Comparison of ENCODE assay signal across 2 cellular contexts in the genomic region with DNA sequence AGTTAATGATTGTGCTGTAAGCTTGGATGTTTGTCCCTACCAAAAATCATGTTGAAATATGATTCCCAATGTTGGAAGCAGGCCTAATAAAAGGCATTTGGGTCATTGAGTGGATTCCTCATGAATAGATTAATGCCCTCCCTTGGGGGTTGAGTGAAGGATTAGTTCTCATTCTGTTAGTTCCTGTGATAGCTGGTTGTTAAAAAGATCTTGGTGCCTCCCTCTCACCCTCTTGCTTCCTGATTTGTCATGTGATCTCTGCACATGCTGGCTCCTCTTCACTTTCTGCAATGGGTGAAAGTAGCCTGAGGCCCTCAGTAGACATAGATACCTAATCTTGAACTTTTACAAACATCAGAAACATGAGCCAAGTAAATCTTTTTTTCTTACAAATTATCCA.
TF ChIP-seq lines count a peak whose summit lies in the region.

No MANE protein-coding gene starts in this region.

TF ChIP-seq in HCT116, 20 proteins besides CTCF, POLR2A, EP300 and RAD21 (continued from another document):
- TF ChIP-seq REST (IDR thresholded peaks at IDR 0.05; ENCODE audit: low read depth), result no peak
- no peak for TF ChIP-seq EZH2phosphoT487 (IDR thresholded peaks at IDR 0.05; ENCODE audit: borderline replicate concordance)
- TF ChIP-seq EZH2 (IDR thresholded peaks at IDR 0.05), result no peak

TF ChIP-seq in H1, 55 proteins besides CTCF, POLR2A, EP300 and RAD21 (continued from another document):
- TF ChIP-seq ASH2L (IDR thresholded peaks at IDR 0.05; ENCODE audit: low read length) (no peak), SP2 (IDR thresholded peaks at IDR 0.05; ENCODE audit: low read length) (no peak), SIN3A (conservative IDR thresholded peaks at IDR 0.05 in 1 of 2, IDR thresholded peaks at IDR 0.05 in 1 of 2; ENCODE audit: low read depth in 1 of 2, low read length in 2 of 2) (no peak), SIX5 (IDR thresholded peaks at IDR 0.05; ENCODE audit: low read depth, low read length) (no peak), KDM5A (IDR thresholded peaks at IDR 0.05; ENCODE audit: low read length) (no peak), POLR2AphosphoS5 (IDR thresholded peaks at IDR 0.05; ENCODE audit: low read depth, low read length) (no peak), RXRA (IDR thresholded peaks at IDR 0.05; ENCODE audit: insufficient read depth, low read depth, low read length) (no peak), PHF8 (conservative IDR thresholded peaks at IDR 0.05; ENCODE audit: low read depth, low read length) (no peak)
TF ChIP-seq in H1: peak in this region for 0.
